ENCODE assay signal across 23 cellular contexts in genomic region chr2:195782156-195782555, GRCh38.
"Had no signal": no experiment of that assay in that cellular context is flagged by ENCODE, and none has a peak within 500 bp of the region (broad histone marks: within the 10 kb centered on the region; RNA-seq: fewer than 3 reads in every experiment).

No MANE protein-coding gene starts in this region.

- DNase-seq: activated CD4-positive, alpha-beta T cell treated with anti-CD3 and anti-CD28 coated beads, Interleukin-2, amount 10 ng/mL, durations not matched to agents 7 days and 5 days; activated CD4-positive, CD25-positive, alpha-beta regulatory T cell treated with anti-CD3 and anti-CD28 coated beads, Interleukin-2, amount 50 U/mL, for 72 hours; activated CD8-positive, alpha-beta memory T cell treated with anti-CD3 and anti-CD28 coated beads, Interleukin-2, amount 10 ng/mL, durations not matched to agents 7 days and 5 days; activated CD8-positive, alpha-beta T cell treated with anti-CD3 and anti-CD28 coated beads for 36 hours; activated effector memory CD4-positive, alpha-beta T cell treated with anti-CD3 and anti-CD28 coated beads, Interleukin-2, amount 50 U/mL, for 16 hours; activated naive CD4-positive, alpha-beta T cell treated with anti-CD3 and anti-CD28 coated beads, Interleukin-2, amount 10 ng/mL, durations not matched to agents 7 days and 5 days; activated T-cell treated with anti-CD3 and anti-CD28 coated beads for 4 hours; caudate nucleus; dermis blood vessel endothelial cell; effector CD8-positive, alpha-beta T cell; erythroblast; heart left ventricle; left cardiac atrium; midbrain; natural killer cell; retina; sigmoid colon; stimulated activated CD4-positive, alpha-beta T cell treated with anti-CD3 and anti-CD28 coated beads, Interleukin-2, amount 100 ng/mL, for 48 hours; stimulated activated CD8-positive, alpha-beta memory T cell treated with anti-CD3 and anti-CD28 coated beads, Interleukin-4, amount 100 ng/mL, for 48 hours; stimulated activated naive B cell treated with anti-CD40 and anti-IgM and Interleukin-4, amounts not matched to agents 10 μg/mL and 1 μg/mL and 100 μg/mL, for 72 hours; WERI-Rb-1 had no signal

- H3K4me3 ChIP-seq: heart left ventricle, sigmoid colon, thoracic aorta, vagina had no signal

- H3K27me3 ChIP-seq: heart left ventricle, sigmoid colon, vagina had no signal

- H3K9me3 ChIP-seq: heart left ventricle, sigmoid colon, thoracic aorta, vagina had no signal

- H3K36me3 ChIP-seq: heart left ventricle, sigmoid colon, thoracic aorta, vagina, WERI-Rb-1 had no signal

- H3K4me1 ChIP-seq: heart left ventricle, sigmoid colon, vagina had no signal

- H3K27ac ChIP-seq: heart left ventricle, sigmoid colon, thoracic aorta, vagina, WERI-Rb-1 had no signal

- ATAC-seq: activated CD8-positive, alpha-beta memory T cell treated with anti-CD3 and anti-CD28 coated beads, Interleukin-2, amount 10 ng/mL, durations not matched to agents 7 days and 5 days; activated CD8-positive, alpha-beta T cell treated with anti-CD3 and anti-CD28 coated beads for 36 hours; heart left ventricle; left cardiac atrium; natural killer cell; stimulated activated naive B cell treated with anti-CD40 and anti-IgM and Interleukin-4, amounts not matched to agents 10 μg/mL and 1 μg/mL and 100 μg/mL, for 72 hours had no signal
